31 cellular contexts compared by ENCODE assay signal in genomic region chr15:46213551-46213950, GRCh38.
"Had no signal": no experiment of that assay in that cellular context is flagged by ENCODE, and none has a peak within 500 bp of the region (broad histone marks: within the 10 kb centered on the region; RNA-seq: fewer than 3 reads in every experiment).

No MANE protein-coding gene starts in this region.

- H3K9me3 ChIP-seq: adrenal gland, body of pancreas had no signal

- H3K4me1 ChIP-seq: adrenal gland, body of pancreas, breast epithelium had no signal

- DNase-seq: activated B cell treated with CpG ODN at 0.5 μM for 24 hours; activated CD4-positive, alpha-beta memory T cell treated with anti-CD3 and anti-CD28 coated beads for 36 hours; activated CD4-positive, alpha-beta T cell treated with anti-CD3 and anti-CD28 coated beads for 4 hours; activated CD4-positive, alpha-beta T cell treated with anti-CD3 and anti-CD28 coated beads, Interleukin-2, amount 10 ng/mL, durations not matched to agents 24 days and 14 days; activated CD4-positive, alpha-beta T cell treated with anti-CD3 and anti-CD28 coated beads, Interleukin-2, amount 50 U/mL, for 1 hour; activated CD4-positive, alpha-beta T cell treated with anti-CD3 and anti-CD28 coated beads, Interleukin-2, amount 50 U/mL, for 4 hours; activated CD4-positive, CD25-positive, alpha-beta regulatory T cell treated with anti-CD3 and anti-CD28 coated beads, Interleukin-2, amount 50 U/mL, for 72 hours; activated CD8-positive, alpha-beta memory T cell treated with anti-CD3 and anti-CD28 coated beads, Interleukin-2, amount 50 U/mL, for 4 hours; activated CD8-positive, alpha-beta T cell treated with anti-CD3 and anti-CD28 coated beads for 36 hours; activated effector memory CD4-positive, alpha-beta T cell treated with anti-CD3 and anti-CD28 coated beads, Interleukin-2, amount 50 U/mL, for 16 hours; activated gamma-delta T cell treated with Interleukin-2 at 50 U/mL for 16 hours; activated naive CD4-positive, alpha-beta T cell; activated naive CD4-positive, alpha-beta T cell treated with anti-CD3 and anti-CD28 coated beads for 36 hours; activated naive CD4-positive, alpha-beta T cell treated with anti-CD3 and anti-CD28 coated beads, Interleukin-2, amount 50 U/mL, for 16 hours; activated naive CD8-positive, alpha-beta T cell treated with anti-CD3 and anti-CD28 coated beads for 36 hours; activated T-cell treated with anti-CD3 and anti-CD28 coated beads for 4 hours; activated T-cell treated with anti-CD3 and anti-CD28 coated beads, Interleukin-2, amount 50 U/mL, for 1 hour; activated T-cell treated with anti-CD3 and anti-CD28 coated beads, Interleukin-2, amount 50 U/mL, for 4 hours; activated T-cell treated with anti-CD3 and anti-CD28 coated beads, Interleukin-2, amount 50 U/mL, for 72 hours; adrenal gland; amniotic stem cell; aorta; brain microvascular endothelial cell; central memory CD4-positive, alpha-beta T cell; cerebellar nuclear complex; T-helper 1 cell; T-helper 2 cell; T-helper 9 cell had no signal

- H3K27ac ChIP-seq: adrenal gland, body of pancreas, brain microvascular endothelial cell, breast epithelium, VCaP had no signal

- H3K36me3 ChIP-seq: adrenal gland, brain microvascular endothelial cell, breast epithelium had no signal

- H3K4me3 ChIP-seq: adrenal gland, body of pancreas, breast epithelium had no signal

- H3K27me3 ChIP-seq: adrenal gland, body of pancreas, brain microvascular endothelial cell, breast epithelium had no signal
